In the genomic region with DNA sequence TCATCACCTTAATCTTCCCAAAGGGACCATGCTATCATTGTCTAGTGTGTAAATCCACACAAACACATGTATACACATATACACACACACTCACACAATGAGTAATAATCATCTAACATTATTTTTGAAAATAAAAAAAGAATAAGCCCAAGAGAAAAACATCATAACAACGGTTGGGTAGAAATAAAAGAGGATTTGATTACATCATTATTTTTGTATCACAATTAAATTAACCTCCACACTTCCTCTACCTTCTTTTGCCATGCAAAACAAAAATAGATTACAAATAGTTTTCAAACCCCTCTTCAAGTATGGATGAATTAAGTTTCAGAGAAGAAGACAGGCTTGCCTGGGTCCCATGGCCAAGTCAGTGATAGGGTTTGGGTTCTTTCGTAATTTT, we compare ENCODE assay signal across 1 cellular context.
TF ChIP-seq lines count a peak whose summit lies in the region.

No MANE protein-coding gene starts in this region.

TF ChIP-seq in HEK293, 187 proteins besides CTCF, POLR2A, EP300 and RAD21 (continued from another document):
- TF ChIP-seq, protein P1, sequence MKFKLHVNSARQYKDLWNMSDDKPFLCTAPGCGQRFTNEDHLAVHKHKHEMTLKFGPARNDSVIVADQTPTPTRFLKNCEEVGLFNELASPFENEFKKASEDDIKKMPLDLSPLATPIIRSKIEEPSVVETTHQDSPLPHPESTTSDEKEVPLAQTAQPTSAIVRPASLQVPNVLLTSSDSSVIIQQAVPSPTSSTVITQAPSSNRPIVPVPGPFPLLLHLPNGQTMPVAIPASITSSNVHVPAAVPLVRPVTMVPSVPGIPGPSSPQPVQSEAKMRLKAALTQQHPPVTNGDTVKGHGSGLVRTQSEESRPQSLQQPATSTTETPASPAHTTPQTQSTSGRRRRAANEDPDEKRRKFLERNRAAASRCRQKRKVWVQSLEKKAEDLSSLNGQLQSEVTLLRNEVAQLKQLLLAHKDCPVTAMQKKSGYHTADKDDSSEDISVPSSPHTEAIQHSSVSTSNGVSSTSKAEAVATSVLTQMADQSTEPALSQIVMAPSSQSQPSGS (tag by site-specific recombination; IDR thresholded peaks at IDR 0.05; ENCODE audit: low read depth) = peak; percentile 69
- no peak for TF ChIP-seq PRDM4 (tag by site-specific recombination; IDR thresholded peaks at IDR 0.05)
